In the genomic region with DNA sequence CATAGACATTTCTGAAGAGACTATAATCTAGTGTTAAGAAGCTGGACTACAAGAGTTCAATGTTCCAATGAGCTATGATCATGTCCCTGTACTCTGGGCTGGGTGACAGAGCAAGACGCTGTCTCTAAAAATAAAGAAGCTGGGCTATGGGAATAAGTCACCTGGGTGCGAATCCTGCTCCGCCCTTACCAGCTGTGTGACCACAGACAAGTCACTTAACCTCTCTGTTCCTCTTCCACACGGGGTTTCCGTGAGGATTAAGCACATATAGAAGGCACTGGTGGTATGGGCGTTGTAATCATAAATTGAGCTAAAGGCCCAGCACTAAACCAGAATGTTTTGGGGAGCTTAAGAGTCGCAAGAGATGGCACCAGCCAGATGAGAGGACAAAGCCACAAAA, we compare ENCODE assay signal across 17 cellular contexts.
A peak's percentile ranks its signal among the peaks of the same experiment; 100 is the strongest.
DNase-seq lines count a peak whose midpoint lies in the region; ATAC-seq and TF ChIP-seq lines count a peak whose summit lies in the region.
"Had no signal": no experiment of that assay in that cellular context is flagged by ENCODE, and none has a peak within 500 bp of the region (broad histone marks: within the 10 kb centered on the region; RNA-seq: fewer than 3 reads in every experiment).

No MANE protein-coding gene starts in this region.

- H3K36me3 ChIP-seq in HEK293 (ENCODE audit: control insufficient read depth in 2 of 2, insufficient read depth in 1 of 2, low read length in 2 of 2) = no peaks in the 10 kb centered on the region
- H3K36me3 ChIP-seq: BLaER1, HAP-1 had no signal

- no peaks in the 10 kb centered on the region for H3K27me3 Mint-ChIP-seq in activated CD8-positive, alpha-beta T cell treated with anti-CD3 and anti-CD28 coated beads, Interleukin-2, amount 10 ng/mL, durations not matched to agents 7 days and 5 days (ENCODE audit: low read depth)
- no peaks in the 10 kb centered on the region for H3K27me3 Mint-ChIP-seq in activated CD8-positive, alpha-beta T cell treated with anti-CD3 and anti-CD28 coated beads for 36 hours
- H3K27me3 Mint-ChIP-seq in WTC11 (ENCODE audit: low read depth) (no peaks in the 10 kb centered on the region; the same call in 1 of the 2 replicates), glutamatergic neuron (ENCODE audit: unreplicated experiment) (peaks cover 5% of the 10 kb centered on the region)
- H3K27me3 Mint-ChIP-seq: CD4-positive, alpha-beta memory T cell; IgD-negative memory B cell had no signal

- H3K36me3 Mint-ChIP-seq in activated CD8-positive, alpha-beta T cell treated with anti-CD3 and anti-CD28 coated beads, Interleukin-2, amount 10 ng/mL, durations not matched to agents 7 days and 5 days (ENCODE audit: low read depth) = no peaks in the 10 kb centered on the region
- no peaks in the 10 kb centered on the region for H3K36me3 Mint-ChIP-seq in activated CD8-positive, alpha-beta T cell treated with anti-CD3 and anti-CD28 coated beads for 36 hours (ENCODE audit: low read depth)
- H3K36me3 Mint-ChIP-seq in WTC11 (no peaks in the 10 kb centered on the region), glutamatergic neuron (ENCODE audit: unreplicated experiment) (no peaks in the 10 kb centered on the region)
- H3K36me3 Mint-ChIP-seq: CD14-positive monocyte; CD4-positive, alpha-beta memory T cell had no signal

- H3K4me1 Mint-ChIP-seq in activated CD8-positive, alpha-beta T cell treated with anti-CD3 and anti-CD28 coated beads, Interleukin-2, amount 10 ng/mL, durations not matched to agents 7 days and 5 days (ENCODE audit: low read depth) = peaks cover 13% of the 10 kb centered on the region
- H3K4me1 Mint-ChIP-seq in activated CD8-positive, alpha-beta T cell treated with anti-CD3 and anti-CD28 coated beads for 36 hours (ENCODE audit: low read depth) = peaks cover 4% of the 10 kb centered on the region
- H3K4me1 Mint-ChIP-seq in WTC11 (peaks cover 30% of the 10 kb centered on the region), glutamatergic neuron (ENCODE audit: low read depth, unreplicated experiment) (peaks cover 9% of the 10 kb centered on the region)
- H3K4me1 Mint-ChIP-seq: CD14-positive monocyte had no signal

- CTCF ChIA-PET in activated CD8-positive, alpha-beta T cell treated with anti-CD3 and anti-CD28 coated beads, Interleukin-2, amount 10 ng/mL, durations not matched to agents 7 days and 5 days (lab: Charles Lee) = interaction anchor here (1.3 to 9.3 kb wide), 6 partner anchors 10 to 377 kb away, joined by 4 to 115 read pairs (median 13); a partner anchor contains a TSS
- CTCF ChIA-PET in activated CD8-positive, alpha-beta T cell treated with anti-CD3 and anti-CD28 coated beads for 36 hours (lab: Charles Lee) = interaction anchor here (0.7 to 6.3 kb wide), 5 partner anchors 25 to 375 kb away, joined by 3 to 56 read pairs (median 28); a partner anchor contains a TSS
- CTCF ChIA-PET in HEK293 (lab: Yijun Ruan, JAX) (interaction anchor here (0.5 to 12.1 kb wide), 24 partner anchors 9 to 414 kb away, joined by 3 to 179 read pairs (median 3); a partner anchor contains a TSS), WTC11 (lab: Charles Lee) (interaction anchor here (1.4 to 6.2 kb wide), 8 partner anchors 36 to 375 kb away, joined by 3 to 104 read pairs (median 16); a partner anchor contains a TSS)

- no peak for DNase-seq in activated CD8-positive, alpha-beta T cell treated with anti-CD3 and anti-CD28 coated beads, Interleukin-2, amount 10 ng/mL, durations not matched to agents 7 days and 5 days
- DNase-seq in activated CD8-positive, alpha-beta T cell treated with anti-CD3 and anti-CD28 coated beads for 36 hours = no peak
- DNase-seq in WTC11 (ENCODE audit: low spot score) (no peak), glutamatergic neuron (no peak), HuH-7.5 (ENCODE audit: low spot score) (no peak)
- DNase-seq: CD4-positive, alpha-beta memory T cell; DMS79 treated with DMSO at 0.1 percent for 48 hours; GF-D8 had no signal

- H3K27ac ChIP-seq in HEK293 (ENCODE audit: extremely low read depth, low read depth, low read length) = no peak overlapping the region
- H3K27ac ChIP-seq: 22Rv1, BLaER1, HL-60 had no signal

- TF ChIP-seq CTCF in activated CD8-positive, alpha-beta T cell treated with anti-CD3 and anti-CD28 coated beads for 36 hours (IDR thresholded peaks at IDR 0.05) = no peak
- TF ChIP-seq CTCF in HEK293 (tag by site-specific recombination; IDR thresholded peaks at IDR 0.05) (no peak), WTC11 (IDR thresholded peaks at IDR 0.05) (no peak), glutamatergic neuron (IDR thresholded peaks at IDR 0.05; ENCODE audit: partially characterized antibody, unreplicated experiment) (no peak)

- ATAC-seq in activated CD8-positive, alpha-beta T cell treated with anti-CD3 and anti-CD28 coated beads, Interleukin-2, amount 10 ng/mL, durations not matched to agents 7 days and 5 days = no peak
- no peak for ATAC-seq in activated CD8-positive, alpha-beta T cell treated with anti-CD3 and anti-CD28 coated beads for 36 hours
- no peak for ATAC-seq in WTC11
- ATAC-seq in GM21367 (IDR thresholded peaks at IDR 0.05; ENCODE audit: unreplicated experiment) = no peak
- ATAC-seq in GM18519 (IDR thresholded peaks at IDR 0.05; ENCODE audit: low FRiP score, unreplicated experiment) = no peak

- H3K4me3 Mint-ChIP-seq in activated CD8-positive, alpha-beta T cell treated with anti-CD3 and anti-CD28 coated beads, Interleukin-2, amount 10 ng/mL, durations not matched to agents 7 days and 5 days = no peak overlapping the region
- H3K4me3 Mint-ChIP-seq in activated CD8-positive, alpha-beta T cell treated with anti-CD3 and anti-CD28 coated beads for 36 hours = no peak overlapping the region
- H3K4me3 Mint-ChIP-seq in WTC11 (no peak overlapping the region), glutamatergic neuron (ENCODE audit: unreplicated experiment) (peak overlapping the region; percentile 26)
- H3K4me3 Mint-ChIP-seq: CD14-positive monocyte; CD4-positive, alpha-beta memory T cell; IgD-negative memory B cell had no signal

- no peaks in the 10 kb centered on the region for H3K9me3 ChIP-seq in HEK293 (ENCODE audit: control insufficient read depth, insufficient read depth, low read depth, low read length)
- H3K9me3 ChIP-seq: BLaER1, HAP-1 had no signal

- H3K9me3 Mint-ChIP-seq in activated CD8-positive, alpha-beta T cell treated with anti-CD3 and anti-CD28 coated beads, Interleukin-2, amount 10 ng/mL, durations not matched to agents 7 days and 5 days (ENCODE audit: insufficient read depth) = no peaks in the 10 kb centered on the region
- H3K9me3 Mint-ChIP-seq in activated CD8-positive, alpha-beta T cell treated with anti-CD3 and anti-CD28 coated beads for 36 hours = no peaks in the 10 kb centered on the region
- no peaks in the 10 kb centered on the region for H3K9me3 Mint-ChIP-seq in WTC11
- H3K9me3 Mint-ChIP-seq in glutamatergic neuron (ENCODE audit: unreplicated experiment) = peaks cover 5% of the 10 kb centered on the region
- H3K9me3 Mint-ChIP-seq: CD14-positive monocyte, IgD-negative memory B cell had no signal

- intact Hi-C loops in activated CD8-positive, alpha-beta T cell treated with anti-CD3 and anti-CD28 coated beads for 36 hours (cut with micrococcal nuclease) = loop anchor here (5.0 kb wide), 2 partner anchors 200 to 375 kb away; a partner anchor contains a TSS

- no peaks in the 10 kb centered on the region; the same call in 1 of the 2 replicates for H3K4me1 ChIP-seq in HEK293 (ENCODE audit: control insufficient read depth, insufficient read depth, low read length)
- H3K4me1 ChIP-seq: HAP-1 had no signal

- POLR2A ChIA-PET in activated CD8-positive, alpha-beta T cell treated with anti-CD3 and anti-CD28 coated beads, Interleukin-2, amount 10 ng/mL, durations not matched to agents 7 days and 5 days (lab: Charles Lee) = no interaction called here
- POLR2A ChIA-PET in activated CD8-positive, alpha-beta T cell treated with anti-CD3 and anti-CD28 coated beads for 36 hours (lab: Charles Lee) = interaction anchor here (1.1 kb wide), 1 partner anchor 110 kb away, joined by 4 read pairs; no protein-coding TSS in a partner anchor
- POLR2A ChIA-PET in HEK293 (lab: Yijun Ruan, JAX) (no interaction called here), WTC11 (lab: Charles Lee) (interaction anchor here (0.7 kb wide), 1 partner anchor 159 kb away, joined by 3 read pairs; no protein-coding TSS in a partner anchor)

- peak overlapping the region; percentile 12 for H3K27ac Mint-ChIP-seq in activated CD8-positive, alpha-beta T cell treated with anti-CD3 and anti-CD28 coated beads, Interleukin-2, amount 10 ng/mL, durations not matched to agents 7 days and 5 days
- H3K27ac Mint-ChIP-seq in activated CD8-positive, alpha-beta T cell treated with anti-CD3 and anti-CD28 coated beads for 36 hours = no peak overlapping the region
- peak overlapping the region; percentile 39 for H3K27ac Mint-ChIP-seq in WTC11
- no peak overlapping the region for H3K27ac Mint-ChIP-seq in glutamatergic neuron (ENCODE audit: unreplicated experiment)
- H3K27ac Mint-ChIP-seq: IgD-negative memory B cell had no signal

- H3K4me3 ChIP-seq in HEK293 (ENCODE audit: low read depth, low read length) = no peak overlapping the region
- H3K4me3 ChIP-seq: BLaER1, HAP-1 had no signal

TF ChIP-seq in HEK293, 187 proteins besides CTCF, POLR2A, EP300 and RAD21:
- TF ChIP-seq, protein P1, sequence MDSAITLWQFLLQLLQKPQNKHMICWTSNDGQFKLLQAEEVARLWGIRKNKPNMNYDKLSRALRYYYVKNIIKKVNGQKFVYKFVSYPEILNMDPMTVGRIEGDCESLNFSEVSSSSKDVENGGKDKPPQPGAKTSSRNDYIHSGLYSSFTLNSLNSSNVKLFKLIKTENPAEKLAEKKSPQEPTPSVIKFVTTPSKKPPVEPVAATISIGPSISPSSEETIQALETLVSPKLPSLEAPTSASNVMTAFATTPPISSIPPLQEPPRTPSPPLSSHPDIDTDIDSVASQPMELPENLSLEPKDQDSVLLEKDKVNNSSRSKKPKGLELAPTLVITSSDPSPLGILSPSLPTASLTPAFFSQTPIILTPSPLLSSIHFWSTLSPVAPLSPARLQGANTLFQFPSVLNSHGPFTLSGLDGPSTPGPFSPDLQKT (IDR thresholded peaks at IDR 0.05; ENCODE audit: borderline replicate concordance, low read depth, low read length) = no peak
- TF ChIP-seq ZNF768 (tag by site-specific recombination; IDR thresholded peaks at IDR 0.05) = peak; percentile 13; the same call in 1 of the 2 replicates

TF ChIP-seq in WTC11, 78 proteins besides CTCF, POLR2A, EP300 and RAD21 (continues in another document):
- TF ChIP-seq ZNF138 (CRISPR knock-in tag; conservative IDR thresholded peaks at IDR 0.05) (no peak), KAT7 (CRISPR knock-in tag; IDR thresholded peaks at IDR 0.05; ENCODE audit: borderline replicate concordance) (no peak)
- TF ChIP-seq, protein P2, sequence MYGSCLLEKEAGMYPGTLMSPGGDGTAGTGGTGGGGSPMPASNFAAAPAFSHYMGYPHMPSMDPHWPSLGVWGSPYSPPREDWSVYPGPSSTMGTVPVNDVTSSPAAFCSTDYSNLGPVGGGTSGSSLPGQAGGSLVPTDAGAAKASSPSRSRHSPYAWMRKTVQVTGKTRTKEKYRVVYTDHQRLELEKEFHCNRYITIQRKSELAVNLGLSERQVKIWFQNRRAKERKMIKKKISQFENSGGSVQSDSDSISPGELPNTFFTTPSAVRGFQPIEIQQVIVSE (CRISPR knock-in tag; IDR thresholded peaks at IDR 0.05; ENCODE audit: borderline replicate concordance) = no peak

Comparison
In these comparisons a context has a peak if more than half of its experiments do, and no peak if none do; other contexts are left out.
1. H3K27ac Mint-ChIP-seq: peak in activated CD8-positive, alpha-beta T cell treated with anti-CD3 and anti-CD28 coated beads, Interleukin-2, amount 10 ng/mL, durations not matched to agents 7 days and 5 days (single experiment) and WTC11 (single experiment); none in activated CD8-positive, alpha-beta T cell treated with anti-CD3 and anti-CD28 coated beads for 36 hours (single experiment) and glutamatergic neuron (single experiment).
2. POLR2A ChIA-PET loops: an anchor here in activated CD8-positive, alpha-beta T cell treated with anti-CD3 and anti-CD28 coated beads for 36 hours (1.1 kb wide) and WTC11 (0.7 kb wide); none called in activated CD8-positive, alpha-beta T cell treated with anti-CD3 and anti-CD28 coated beads, Interleukin-2, amount 10 ng/mL, durations not matched to agents 7 days and 5 days and HEK293.